In genomic region chr9:31415184-31415583, GRCh38 we compare ENCODE assay signal across 23 cellular contexts.
"Had no signal": no experiment of that assay in that cellular context is flagged by ENCODE, and none has a peak within 500 bp of the region (broad histone marks: within the 10 kb centered on the region; RNA-seq: fewer than 3 reads in every experiment).

No MANE protein-coding gene starts in this region.

- H3K27ac ChIP-seq: coronary artery, epithelial cell of prostate, esophagus squamous epithelium, gastrocnemius medialis, heart right ventricle, left lung, lower lobe of right lung had no signal

- DNase-seq: dermis blood vessel endothelial cell; effector CD8-positive, alpha-beta T cell; effector memory CD8-positive, alpha-beta T cell; endodermal cell; erythroblast; esophagus squamous epithelium; foreskin fibroblast; foreskin melanocyte; gastrocnemius medialis; glutamatergic neuron; head of caudate nucleus; heart right ventricle; hippocampal formation; left cardiac atrium; left lung; left ventricle myocardium superior; lower lobe of right lung; mesenchymal stem cell; midbrain; naive thymus-derived CD4-positive, alpha-beta T cell had no signal

- H3K4me3 Mint-ChIP-seq: effector memory CD8-positive, alpha-beta T cell; endodermal cell; naive thymus-derived CD4-positive, alpha-beta T cell had no signal

- H3K27me3 ChIP-seq: esophagus squamous epithelium, gastrocnemius medialis, heart right ventricle, left lung had no signal

- ATAC-seq: effector memory CD8-positive, alpha-beta T cell; esophagus mucosa; gastrocnemius medialis; heart right ventricle; left cardiac atrium; left lung; left ventricle myocardium superior; lower lobe of right lung; naive thymus-derived CD4-positive, alpha-beta T cell had no signal

- H3K4me3 ChIP-seq: coronary artery, esophagus squamous epithelium, gastrocnemius medialis, heart right ventricle, left lung, lower lobe of right lung had no signal

- H3K36me3 ChIP-seq: esophagus squamous epithelium, gastrocnemius medialis, heart right ventricle, left lung, lower lobe of right lung had no signal

- H3K4me1 Mint-ChIP-seq: endodermal cell had no signal

- H3K27ac Mint-ChIP-seq: effector memory CD8-positive, alpha-beta T cell; endodermal cell had no signal

- H3K9me3 ChIP-seq: esophagus squamous epithelium, gastrocnemius medialis, lower lobe of right lung had no signal

- H3K9me3 Mint-ChIP-seq: effector memory CD8-positive, alpha-beta T cell had no signal

- H3K4me1 ChIP-seq: esophagus squamous epithelium, gastrocnemius medialis, heart right ventricle, left lung, lower lobe of right lung had no signal

- H3K27me3 Mint-ChIP-seq: effector memory CD8-positive, alpha-beta T cell; naive thymus-derived CD4-positive, alpha-beta T cell had no signal
